8 cellular contexts compared by ENCODE assay signal in genomic region chr1:155005076-155005971, GRCh38. TPM values are rescaled to one million over a fixed set of nuclear protein-coding genes. Genes with fewer than 3 reads are reported as not detected.
DNase-seq lines count a peak whose midpoint lies in the region; ATAC-seq and TF ChIP-seq lines count a peak whose summit lies in the region.

No MANE protein-coding gene starts in this region.

- TF ChIP-seq POLR2A in esophagus squamous epithelium (IDR thresholded peaks at IDR 0.05), result peak in 1 of 4 donors; percentile 43

- peak overlapping the region; percentile 77 to 96 (median 86) for H3K4me3 ChIP-seq in esophagus squamous epithelium

- TF ChIP-seq CTCF in esophagus squamous epithelium (IDR thresholded peaks at IDR 0.05), result no peak

- WGBS in esophagus squamous epithelium, 2 donors, result 14 to 18% methylated on average over 4 to 6 of the region's 17 CpGs

- H3K36me3 ChIP-seq in esophagus squamous epithelium, result peaks cover 0 to 17% (median 0%) of the 10 kb centered on the region in 3 donors

- peak; percentile 32 for DNase-seq in COLO668 (lab: John Stamatoyannopoulos, UW; ENCODE audit: unreplicated experiment)
- peak; percentile 56 for DNase-seq in RPMI8226
- no peak for DNase-seq in esophagus squamous epithelium (lab: John Stamatoyannopoulos, UW)
- DNase-seq in occipital lobe (lab: John Stamatoyannopoulos, UW), result peak; percentile 47
- DNase-seq in HPDE6-E6E7 (ENCODE audit: extremely low spot score), result no peak
- no peak for DNase-seq in GM19238 (ENCODE audit: insufficient read length, low spot score)
- no peak for DNase-seq in activated CD4-positive, alpha-beta T cell treated with anti-CD3 and anti-CD28 coated beads for 1 hour

- peaks cover 40 to 69% (median 53%) of the 10 kb centered on the region in 3 donors for H3K4me1 ChIP-seq in esophagus squamous epithelium

- intact Hi-C loops in esophagus squamous epithelium (cut with DNase I), result no loop called here

- no peaks in the 10 kb centered on the region for H3K9me3 ChIP-seq in esophagus squamous epithelium

- peak overlapping the region; percentile 97 to 99 (median 98) for H3K27ac ChIP-seq in esophagus squamous epithelium

- no peaks in the 10 kb centered on the region for H3K27me3 ChIP-seq in esophagus squamous epithelium

- no peak for ATAC-seq in HG03039 (IDR thresholded peaks at IDR 0.05; ENCODE audit: unreplicated experiment)

RNA-seq across cellular contexts. Expression of gene ZBTB7B, which starts 2.7 kb away (rescaled TPM):
- total RNA-seq in esophagus squamous epithelium, result 100 to 1,000 TPM; 101 to 220 (median 113) TPM
- 1.7 TPM for total RNA-seq in occipital lobe

RNA-seq across cellular contexts. Expression of gene LENEP, which starts 11.9 kb away (rescaled TPM):
- total RNA-seq in esophagus squamous epithelium, result not detected
- 2.7 TPM for total RNA-seq in occipital lobe

RNA-seq across cellular contexts. Expression of gene FLAD1, which starts 22.2 kb away (rescaled TPM):
- total RNA-seq in esophagus squamous epithelium (10 to 100 TPM; 21.5 to 30.9 (median 29.5) TPM), occipital lobe (17.2 TPM)

RNA-seq across cellular contexts. Expression of gene DCST2, which starts 28.3 kb away (rescaled TPM):
- total RNA-seq in esophagus squamous epithelium (1 to 10 TPM in 1 of 4 donors, under 1 TPM in 3; 0.11 to 8.2 (median 0.18) TPM), occipital lobe (0.16 TPM)

RNA-seq across cellular contexts. Expression of gene DCST1, which starts 28.3 kb away (rescaled TPM):
- under 1 TPM in 1 of 4 donors, not detected in 3; 0.19 TPM for total RNA-seq in esophagus squamous epithelium
- not detected for total RNA-seq in occipital lobe

Comparison
In these comparisons a context has a peak if more than half of its experiments do, and no peak if none do; other contexts are left out.
1. DNase-seq: peak in COLO668 (single experiment), RPMI8226 (single experiment) and occipital lobe (single experiment); none in esophagus squamous epithelium (single experiment), HPDE6-E6E7 (single experiment), GM19238 (single experiment) and activated CD4-positive, alpha-beta T cell treated with anti-CD3 and anti-CD28 coated beads for 1 hour (single experiment).
2. RNA of gene ZBTB7B, which starts 2.7 kb away (total RNA-seq): 101 to 220 TPM in esophagus squamous epithelium; 1.7 TPM in occipital lobe (single experiment); every median in the first group is over 10 times any median in the second.